Comparison of ENCODE assay signal across 8 cellular contexts in the genomic region with DNA sequence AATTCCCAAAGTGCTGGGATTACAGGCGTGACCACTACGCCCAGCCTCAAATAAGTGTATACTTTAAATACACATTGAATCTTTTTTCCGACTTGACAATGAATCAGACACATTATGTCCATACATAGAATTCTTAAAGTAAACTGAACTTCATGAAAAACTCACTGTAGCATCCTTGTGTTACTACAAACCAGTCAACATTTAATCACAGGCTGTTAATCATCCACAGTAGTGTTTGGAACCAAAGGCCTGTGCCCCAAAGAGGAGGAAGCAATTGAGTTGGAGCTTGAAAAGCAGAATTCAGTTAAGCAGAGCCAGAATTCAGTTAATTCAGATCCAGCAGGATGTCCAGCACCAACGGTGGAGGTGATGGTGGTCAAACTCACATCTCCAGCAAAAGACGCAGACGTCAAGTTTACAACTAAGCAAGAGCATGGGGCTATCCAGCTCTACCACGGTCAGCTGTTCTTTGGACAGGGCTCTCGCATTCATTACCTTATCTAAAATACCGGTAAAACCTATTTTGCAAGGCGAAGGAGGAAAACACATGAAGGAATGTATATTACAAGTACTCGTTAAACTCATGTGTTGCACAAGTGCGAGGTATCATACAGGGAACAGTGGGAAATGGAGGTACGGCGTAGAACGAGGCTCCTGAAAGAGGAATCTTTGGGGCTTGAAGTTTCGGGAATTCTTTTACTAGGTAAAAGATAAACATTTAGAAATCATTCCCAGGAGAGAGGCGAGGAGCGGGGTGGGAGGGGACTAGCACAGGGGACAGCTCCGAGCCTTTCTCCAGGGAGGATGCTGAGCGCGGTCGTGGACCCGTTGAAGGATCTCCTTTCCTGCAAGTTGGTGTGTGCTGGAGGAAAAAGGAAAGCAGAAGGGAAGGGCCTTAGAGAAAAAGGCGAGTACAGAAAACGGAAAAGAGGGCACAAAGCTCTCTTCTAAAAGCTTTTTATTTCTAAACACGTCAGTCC. TPM values are rescaled to one million over a fixed set of nuclear protein-coding genes. Genes with fewer than 3 reads are reported as not detected.
DNase-seq lines count a peak whose midpoint lies in the region; ATAC-seq, FAIRE-seq and TF ChIP-seq lines count a peak whose summit lies in the region.

No MANE protein-coding gene starts in this region.

- H3K27me3 ChIP-seq in SJCRH30: no peaks in the 10 kb centered on the region
- H3K27me3 ChIP-seq in naive thymus-derived CD4-positive, alpha-beta T cell (ENCODE audit: control insufficient read depth in 2 of 2, insufficient read depth in 2 of 2, low read length in 2 of 2): no peaks in the 10 kb centered on the region

- intact Hi-C loops in naive thymus-derived CD4-positive, alpha-beta T cell (cut with micrococcal nuclease): loop anchor here (2.0 to 10.0 kb wide), 8 partner anchors 15 to 1151 kb away; a partner anchor contains a TSS

- H3K27ac Mint-ChIP-seq in naive thymus-derived CD4-positive, alpha-beta T cell: peak overlapping the region; percentile 83 to 98 (median 96)

- POLR2A ChIA-PET in naive thymus-derived CD4-positive, alpha-beta T cell (lab: Charles Lee): interaction anchor here (0.7 to 3.6 kb wide), 14 partner anchors 8 to 861 kb away, joined by 3 to 17 read pairs (median 6); a partner anchor contains a TSS

- ATAC-seq in naive thymus-derived CD4-positive, alpha-beta T cell: no peak
- no peak for ATAC-seq in GM18861 (IDR thresholded peaks at IDR 0.05; ENCODE audit: unreplicated experiment)
- no peak for ATAC-seq in HG02642 (IDR thresholded peaks at IDR 0.05; ENCODE audit: poor library complexity, unreplicated experiment)

- no peaks in the 10 kb centered on the region for H3K9me3 ChIP-seq in SJCRH30 (replicated peaks)
- H3K9me3 ChIP-seq in naive thymus-derived CD4-positive, alpha-beta T cell (ENCODE audit: control insufficient read depth in 2 of 3, low read length in 3 of 3): no peaks in the 10 kb centered on the region

- H3K27me3 Mint-ChIP-seq in naive thymus-derived CD4-positive, alpha-beta T cell: no peaks in the 10 kb centered on the region

- H3K4me1 ChIP-seq in SJCRH30: no peaks in the 10 kb centered on the region
- H3K4me1 ChIP-seq in naive thymus-derived CD4-positive, alpha-beta T cell (ENCODE audit: control insufficient read depth in 2 of 2, insufficient read depth in 2 of 2, low read length in 2 of 2): peaks cover 28 to 33% of the 10 kb centered on the region in 2 donors

- CTCF ChIA-PET in naive thymus-derived CD4-positive, alpha-beta T cell (lab: Charles Lee): interaction anchor here (1.2 kb wide), 1 partner anchor 68 kb away, joined by 3 read pairs; no protein-coding TSS in a partner anchor

- FAIRE-seq in GM12891 (lab: Jason Lieb, UNC): peak; percentile 23

- peaks cover 39 to 68% (median 52%) of the 10 kb centered on the region in 7 donors for H3K4me1 Mint-ChIP-seq in naive thymus-derived CD4-positive, alpha-beta T cell

- DNase-seq in AG08396 (ENCODE audit: low spot score) (peak; percentile 51), GM12891 (ENCODE audit: insufficient read length, low spot score) (no peak), SJCRH30 (peak; percentile 17 to 28), epithelial cell of proximal tubule (ENCODE audit: low read depth) (no peak), cerebellar nuclear complex (lab: John Stamatoyannopoulos, UW) (no peak)
- peak in 3 of 9 donors; percentile 6 to 19 (median 8) for DNase-seq in naive thymus-derived CD4-positive, alpha-beta T cell

- no peak for TF ChIP-seq POLR2A in GM12891 (IDR thresholded peaks at IDR 0.05; ENCODE audit: low read depth, low read length)

- no peak overlapping the region; the same call in 1 of the 2 replicates for H3K27ac ChIP-seq in SJCRH30
- H3K27ac ChIP-seq in naive thymus-derived CD4-positive, alpha-beta T cell (ENCODE audit: low read depth, low read length): peak overlapping the region; percentile 96

- no peaks in the 10 kb centered on the region for H3K36me3 ChIP-seq in SJCRH30
- H3K36me3 ChIP-seq in naive thymus-derived CD4-positive, alpha-beta T cell (ENCODE audit: control insufficient read depth in 2 of 3, insufficient read depth in 3 of 3, low read length in 3 of 3): peaks cover 0 to 14% (median 0%) of the 10 kb centered on the region in 3 experiments

- H3K9me3 Mint-ChIP-seq in naive thymus-derived CD4-positive, alpha-beta T cell: peaks cover 0 to 4% (median 0%) of the 10 kb centered on the region in 11 donors

- peak overlapping the region; percentile 87 to 98 (median 95) for H3K4me3 Mint-ChIP-seq in naive thymus-derived CD4-positive, alpha-beta T cell

- TF ChIP-seq CTCF in epithelial cell of proximal tubule (conservative IDR thresholded peaks at IDR 0.05; ENCODE audit: low read depth, low read length): no peak

- H3K4me3 ChIP-seq in SJCRH30: peak overlapping the region; percentile 99
- H3K4me3 ChIP-seq in epithelial cell of proximal tubule (ENCODE audit: low read depth, low read length): peak overlapping the region; percentile 73
- peak overlapping the region; percentile 99 for H3K4me3 ChIP-seq in naive thymus-derived CD4-positive, alpha-beta T cell (ENCODE audit: low read length)

- peaks cover 5 to 26% (median 13%) of the 10 kb centered on the region in 5 donors for H3K36me3 Mint-ChIP-seq in naive thymus-derived CD4-positive, alpha-beta T cell

TF ChIP-seq in GM12891, 5 proteins besides CTCF, POLR2A, EP300 and RAD21:
- TF ChIP-seq SPI1 (IDR thresholded peaks at IDR 0.05; ENCODE audit: low read depth, low read length): no peak
- TF ChIP-seq POU2F2 (IDR thresholded peaks at IDR 0.05; ENCODE audit: low read depth, low read length): no peak
- TF ChIP-seq PAX5 (IDR thresholded peaks at IDR 0.05; ENCODE audit: insufficient read depth, low read length, severe bottlenecking): no peak
- TF ChIP-seq TAF1 (IDR thresholded peaks at IDR 0.05; ENCODE audit: low read depth, low read length): no peak
- no peak for TF ChIP-seq POLR2AphosphoS5 (IDR thresholded peaks at IDR 0.05; ENCODE audit: low read depth, low read length)

RNA-seq across cellular contexts. Expression of a gene that starts 1.0 kb away (rescaled TPM):
- 15.4 TPM for polyA plus RNA-seq in GM12891 (2012; ENCODE audit: low read depth, missing spikeins)
- total RNA-seq in SJCRH30 (2014; rRNA removed; shearing (Covaris generic)): 45.7 and 50.6 TPM in 2 replicates
- 66.8 and 83.7 TPM in 2 replicates for total RNA-seq in epithelial cell of proximal tubule
- total RNA-seq in naive thymus-derived CD4-positive, alpha-beta T cell: 10 to 100 TPM; 12.1 to 25.2 (median 16.6) TPM
- polyA plus RNA-seq in naive thymus-derived CD4-positive, alpha-beta T cell: 10 to 100 TPM; 20.2 to 27.8 TPM

RNA-seq across cellular contexts. Expression of a gene that starts 1.5 kb away (rescaled TPM):
- polyA plus RNA-seq in GM12891 (2012; ENCODE audit: low read depth, missing spikeins): 71.4 TPM
- 53.8 and 72.2 TPM in 2 replicates for total RNA-seq in SJCRH30 (2014; rRNA removed; shearing (Covaris generic))
- 45.1 and 46.1 TPM in 2 replicates for total RNA-seq in epithelial cell of proximal tubule
- total RNA-seq in naive thymus-derived CD4-positive, alpha-beta T cell: 100 to 1,000 TPM in 4 of 5 experiments, 10 to 100 TPM in 1; 79.3 to 177 (median 150) TPM
- 10 to 100 TPM; 77.4 to 93.9 TPM for polyA plus RNA-seq in naive thymus-derived CD4-positive, alpha-beta T cell

RNA-seq across cellular contexts. Expression of a gene that starts 59.1 kb away (rescaled TPM):
- 0.94 TPM for polyA plus RNA-seq in GM12891 (2012; ENCODE audit: low read depth, missing spikeins)
- total RNA-seq in SJCRH30 (2014; rRNA removed; shearing (Covaris generic)): 0.05 TPM in 1 of 2 replicates, not detected in the other
- 5.7 and 14.8 TPM in 2 replicates for total RNA-seq in epithelial cell of proximal tubule
- total RNA-seq in naive thymus-derived CD4-positive, alpha-beta T cell: under 1 TPM in 1 of 5 experiments, not detected in 4; 0.05 TPM
- not detected for polyA plus RNA-seq in naive thymus-derived CD4-positive, alpha-beta T cell

Comparison
In these comparisons a context has a peak if more than half of its experiments do, and no peak if none do; other contexts are left out.
1. DNase-seq: peak in AG08396 (single experiment) and SJCRH30 (2 of 2); none in GM12891 (single experiment), epithelial cell of proximal tubule (single experiment) and cerebellar nuclear complex (0 of 2).
2. Peak in every context shown above with its lines, with median percentiles within 50 percentile points of each other: H3K4me3 ChIP-seq.